Comparison of ENCODE assay signal across 38 cellular contexts in genomic region chr1:198588845-198589244, GRCh38. TPM values are rescaled to one million over a fixed set of nuclear protein-coding genes. Genes with fewer than 3 reads are reported as not detected.
"Had no signal": no experiment of that assay in that cellular context is flagged by ENCODE, and none has a peak within 500 bp of the region (broad histone marks: within the 10 kb centered on the region; RNA-seq: fewer than 3 reads in every experiment).

No MANE protein-coding gene starts in this region.

- H3K27me3 ChIP-seq: MG63 had no signal

- H3K36me3 ChIP-seq: MG63 had no signal

- H3K4me3 ChIP-seq: MG63 had no signal

- DNase-seq: Kasumi-1, MG63, MM.1S, MV-4-11, NCI-H1048, NCI-H1092, NCI-H1092 treated with DMSO at 0.1 percent for 48 hours, NCI-H1105, NCI-H1105 treated with DMSO at 0.1 percent for 48 hours, NCI-H1417, NCI-H1417 treated with DMSO at 0.1 percent for 48 hours, NCI-H1436, NCI-H1436 treated with DMSO at 0.1 percent for 48 hours, NCI-H146, NCI-H1694, NCI-H1694 treated with DMSO at 0.1 percent for 48 hours, NCI-H187, NCI-H187 treated with DMSO at 0.1 percent for 48 hours, NCI-H1930, NCI-H2029, NCI-H2029 treated with DMSO at 0.1 percent for 48 hours, NCI-H2081, NCI-H2081 treated with DMSO at 0.1 percent for 48 hours, NCI-H2107, NCI-H2171, NCI-H2171 treated with DMSO at 0.1 percent for 48 hours, NCI-H2227 treated with DMSO at 0.1 percent for 48 hours, NCI-H226, NCI-H345, NCI-H446, NCI-H446 treated with DMSO at 0.1 percent for 48 hours, NCI-H510A, NCI-H510A treated with DMSO at 0.1 percent for 48 hours, NCI-H524, NCI-H524 treated with DMSO at 0.1 percent for 48 hours had no signal

RNA-seq across cellular contexts. Expression of gene ATP6V1G3, which starts 48.4 kb away (rescaled TPM):
- total RNA-seq: LHCN-M2, MCF 10A, NCI-H460 had no signal

RNA-seq across cellular contexts. Expression of gene PTPRC, which starts 50.0 kb away (rescaled TPM):
- total RNA-seq: MCF 10A, NCI-H460 had no signal
